8 cellular contexts compared by ENCODE assay signal in the genomic region with DNA sequence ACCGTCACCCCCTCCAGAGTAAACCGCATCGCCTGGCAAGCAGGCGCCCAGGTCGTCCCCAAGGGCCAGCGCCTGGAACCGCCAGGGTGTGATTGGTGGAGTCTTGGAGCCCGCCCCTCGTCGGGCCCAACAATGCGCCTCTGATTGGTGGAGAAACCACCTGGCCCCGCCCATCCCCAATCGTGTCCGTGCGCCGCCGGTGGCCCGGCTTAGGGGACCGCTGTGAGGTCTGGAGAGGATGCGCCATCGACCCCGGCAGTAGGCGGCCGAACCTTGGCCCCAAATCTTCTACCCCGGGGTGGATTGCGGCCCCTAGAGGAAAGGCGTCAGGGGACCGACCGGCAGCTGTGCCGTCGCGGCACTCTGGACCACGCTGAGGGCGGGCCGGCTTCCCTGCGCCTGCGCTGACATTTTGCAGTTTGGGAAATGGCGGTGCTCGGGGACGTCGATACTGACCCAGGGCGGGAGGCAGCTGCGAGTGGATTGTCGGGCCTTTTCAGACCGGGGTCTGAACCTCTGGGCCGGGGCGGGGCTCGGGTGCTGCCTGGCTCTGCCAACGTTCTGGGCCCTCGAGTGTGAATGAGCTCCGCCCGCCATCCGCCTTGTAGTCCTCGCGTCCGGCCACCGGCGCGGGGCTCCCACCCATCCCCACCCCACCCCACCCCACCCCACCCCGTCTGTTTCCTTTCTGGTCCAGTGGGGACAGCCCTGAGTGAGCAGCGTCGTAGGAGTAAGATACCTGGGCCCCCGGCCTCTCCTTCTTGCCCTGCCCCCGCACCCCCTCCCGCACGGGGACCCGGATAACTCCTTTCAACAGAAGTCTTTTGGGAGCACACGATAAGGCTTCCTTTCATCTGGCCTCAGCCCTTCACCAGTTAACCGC. TPM values are rescaled to one million over a fixed set of nuclear protein-coding genes. Genes with fewer than 3 reads are reported as not detected.
DNase-seq lines count a peak whose midpoint lies in the region; ATAC-seq and TF ChIP-seq lines count a peak whose summit lies in the region.

No MANE protein-coding gene starts in this region.

- DNase-seq in DMS114 treated with DMSO at 0.1 percent for 48 hours (lab: John Stamatoyannopoulos, UW; ENCODE audit: unreplicated experiment) (peak; percentile 92), HuH-7.5 (ENCODE audit: low spot score) (peak; percentile 75), OCI-LY7 (ENCODE audit: low spot score) (peak; percentile 89)
- DNase-seq in activated T-cell treated with anti-CD3 and anti-CD28 coated beads, Interleukin-2, amount 50 U/mL, for 24 hours: peak; percentile 96
- peak; percentile 81 to 84 for DNase-seq in stimulated activated CD8-positive, alpha-beta memory T cell treated with anti-CD3 and anti-CD28 coated beads, Interleukin-7, amount 100 ng/mL, for 4 hours (ENCODE audit: low read depth in 2 of 2)

- H3K27ac ChIP-seq in OCI-LY7 (ENCODE audit: low read depth, low read length, poor library complexity, severe bottlenecking) (peak overlapping the region; percentile 52), esophagus (ENCODE audit: low read depth in 2 of 2, low read length in 1 of 2) (peak overlapping the region; percentile 90 to 96), muscle layer of colon (ENCODE audit: low read depth, low read length) (peak overlapping the region; percentile 100)

- H3K36me3 ChIP-seq in OCI-LY7 (ENCODE audit: insufficient read depth, low read length) (peaks cover 47% of the 10 kb centered on the region), esophagus (ENCODE audit: control insufficient read depth in 2 of 2, insufficient read depth in 2 of 2, low read length in 1 of 2) (peaks cover 13 to 36% of the 10 kb centered on the region in 2 donors), muscle layer of colon (ENCODE audit: insufficient read depth, low read length) (peaks cover 5% of the 10 kb centered on the region)

- H3K9me3 Mint-ChIP-seq in activated T-cell treated with anti-CD3 and anti-CD28 coated beads, Interleukin-2, amount 50 U/mL, for 24 hours: no peaks in the 10 kb centered on the region

- H4K20me1 ChIP-seq in OCI-LY7 (ENCODE audit: insufficient read depth, low read length): no peaks in the 10 kb centered on the region

- peak; percentile 45 for TF ChIP-seq CTCF in OCI-LY7 (conservative IDR thresholded peaks at IDR 0.05; ENCODE audit: low read length)

- H3K9me3 ChIP-seq in OCI-LY7 (ENCODE audit: low read length): no peaks in the 10 kb centered on the region
- no peaks in the 10 kb centered on the region for H3K9me3 ChIP-seq in esophagus (ENCODE audit: control insufficient read depth in 2 of 2, insufficient read depth in 1 of 2, low read depth in 1 of 2, low read length in 1 of 2)
- no peaks in the 10 kb centered on the region for H3K9me3 ChIP-seq in muscle layer of colon (ENCODE audit: low read length)

- peak overlapping the region; percentile 87 for H3K4me3 Mint-ChIP-seq in activated T-cell treated with anti-CD3 and anti-CD28 coated beads, Interleukin-2, amount 50 U/mL, for 24 hours

- ATAC-seq in GM21515 (IDR thresholded peaks at IDR 0.05; ENCODE audit: unreplicated experiment): peak; percentile 85

- peak overlapping the region; percentile 97 for H3K27ac Mint-ChIP-seq in activated T-cell treated with anti-CD3 and anti-CD28 coated beads, Interleukin-2, amount 50 U/mL, for 24 hours

- H3K36me3 Mint-ChIP-seq in activated T-cell treated with anti-CD3 and anti-CD28 coated beads, Interleukin-2, amount 50 U/mL, for 24 hours (ENCODE audit: low read depth): peaks cover 54% of the 10 kb centered on the region

- no peaks in the 10 kb centered on the region for H3K79me2 ChIP-seq in OCI-LY7 (ENCODE audit: insufficient read depth, low read depth, low read length)

- H3K9ac ChIP-seq in muscle layer of colon (ENCODE audit: low read length): peak overlapping the region; percentile 62

- peaks cover 37% of the 10 kb centered on the region for H3K4me1 Mint-ChIP-seq in activated T-cell treated with anti-CD3 and anti-CD28 coated beads, Interleukin-2, amount 50 U/mL, for 24 hours (ENCODE audit: low read depth)

- H3K4me2 ChIP-seq in OCI-LY7 (ENCODE audit: low read length): peak overlapping the region; percentile 91

- POLR2A ChIA-PET in OCI-LY7 (lab: Charles Lee): interaction anchor here (0.9 to 1.4 kb wide), 3 partner anchors 31 to 158 kb away, joined by 3 to 5 read pairs (median 3); partner anchors contain the start of genes C1orf50 and P3H1

- intact Hi-C loops in OCI-LY7 (cut with micrococcal nuclease; ENCODE audit: unreplicated experiment): loop anchor here (5.0 kb wide), 1 partner anchor 33 kb away; the partner anchor contains the start of gene SLC2A1

- H3K27me3 ChIP-seq in esophagus (ENCODE audit: control insufficient read depth in 1 of 2, insufficient read depth in 2 of 2, low read length in 2 of 2) (no peaks in the 10 kb centered on the region), muscle layer of colon (ENCODE audit: control insufficient read depth in 1 of 2, insufficient read depth in 2 of 2, low read length in 2 of 2) (no peaks in the 10 kb centered on the region)

- H3K9me2 ChIP-seq in OCI-LY7 (ENCODE audit: insufficient read depth, low read length): no peaks in the 10 kb centered on the region

- peak overlapping the region; percentile 89 for H2AFZ ChIP-seq in OCI-LY7 (ENCODE audit: low read length)

- H3K4me1 ChIP-seq in OCI-LY7 (ENCODE audit: insufficient read depth, low read length, poor library complexity, severe bottlenecking) (peaks cover 24% of the 10 kb centered on the region), esophagus (ENCODE audit: control insufficient read depth in 2 of 2, insufficient read depth in 2 of 2, low read length in 1 of 2) (peaks cover 0 to 2% of the 10 kb centered on the region in 2 donors), muscle layer of colon (ENCODE audit: insufficient read depth, low read length) (peaks cover 12% of the 10 kb centered on the region)

- CTCF ChIA-PET in OCI-LY7 (lab: Charles Lee; ENCODE audit: unreplicated experiment): interaction anchor here (0.6 to 2.5 kb wide), 3 partner anchors 27 to 1344 kb away, joined by 3 to 21 read pairs (median 3); no protein-coding TSS in a partner anchor

- peak overlapping the region; percentile 69 for H3K4me3 ChIP-seq in OCI-LY7 (ENCODE audit: low read depth, low read length, poor library complexity, severe bottlenecking)
- H3K4me3 ChIP-seq in esophagus (ENCODE audit: low read depth in 1 of 2, low read length in 2 of 2): peak overlapping the region; percentile 38 to 71
- H3K4me3 ChIP-seq in muscle layer of colon (ENCODE audit: low read depth in 1 of 2, low read length in 2 of 2): peak overlapping the region; percentile 68 to 84

- H3K27me3 Mint-ChIP-seq in activated T-cell treated with anti-CD3 and anti-CD28 coated beads, Interleukin-2, amount 50 U/mL, for 24 hours: no peaks in the 10 kb centered on the region

- 1% methylated on average over 63 to 69 of the region's 69 CpGs for WGBS in esophagus, 2 donors

- no TSS peak for BruUV-seq in OCI-LY7 (replicated peaks; lab: Mats Ljungman, UMichigan)

RNA-seq across cellular contexts. Expression of gene SLC2A1, which starts 34.2 kb away (rescaled TPM):
- total RNA-seq in OCI-LY7 (2014; rRNA removed; shearing (Covaris generic)): 45.7 and 66.6 TPM in 2 replicates
- total RNA-seq in OCI-LY7 (2022): 78.9 and 93.4 TPM in 2 replicates
- 100 to 1,000 TPM in 1 of 2 donors, 10 to 100 TPM in 1; 70.3 to 115 TPM for polyA plus RNA-seq in esophagus

Comparison
In these comparisons a context has a peak if more than half of its experiments do, and no peak if none do; other contexts are left out.
1. Peak in every context shown above with its lines: DNase-seq, ATAC-seq, H3K4me3 ChIP-seq and H3K27ac ChIP-seq.